Comparison of ENCODE assay signal across 1 cellular context in genomic region chrX:38041237-38041636, GRCh38.
TF ChIP-seq lines count a peak whose summit lies in the region.

No MANE protein-coding gene starts in this region.

TF ChIP-seq in HepG2, 621 proteins besides CTCF, POLR2A, EP300 and RAD21 (continued from another document):
- TF ChIP-seq ZNF512 (CRISPR knock-in tag; IDR thresholded peaks at IDR 0.05) (no peak), ELF4 (CRISPR knock-in tag; IDR thresholded peaks at IDR 0.05; ENCODE audit: borderline replicate concordance) (no peak), ZNF296 (CRISPR knock-in tag; conservative IDR thresholded peaks at IDR 0.05) (no peak), ATF2 (CRISPR knock-in tag; IDR thresholded peaks at IDR 0.05) (no peak), SPEN (CRISPR knock-in tag; IDR thresholded peaks at IDR 0.05; ENCODE audit: low read depth) (no peak), ZNF703 (CRISPR knock-in tag; IDR thresholded peaks at IDR 0.05; ENCODE audit: borderline replicate concordance) (no peak), KDM5A (IDR thresholded peaks at IDR 0.05; ENCODE audit: borderline replicate concordance, low read length) (no peak), NR2F2 (IDR thresholded peaks at IDR 0.05; ENCODE audit: borderline replicate concordance, low read depth) (no peak), ZBTB20 (CRISPR knock-in tag; IDR thresholded peaks at IDR 0.05; ENCODE audit: borderline replicate concordance, low read depth) (no peak), SNAPC4 (CRISPR knock-in tag; IDR thresholded peaks at IDR 0.05) (no peak)
